ENCODE assay signal across 9 cellular contexts in genomic region chr11:9506489-9507343, GRCh38. TPM values are rescaled to one million over a fixed set of nuclear protein-coding genes. Genes with fewer than 3 reads are reported as not detected.
DNase-seq lines count a peak whose midpoint lies in the region; ATAC-seq and TF ChIP-seq lines count a peak whose summit lies in the region.
"Had no signal": no experiment of that assay in that cellular context is flagged by ENCODE, and none has a peak within 500 bp of the region (broad histone marks: within the 10 kb centered on the region; RNA-seq: fewer than 3 reads in every experiment).

No MANE protein-coding gene starts in this region.

- H3K27ac ChIP-seq in CD8-positive, alpha-beta memory T cell (ENCODE audit: low read depth, low read length): no peak overlapping the region
- H3K27ac ChIP-seq: SK-N-MC had no signal

- no peak for ATAC-seq in GM21737 (IDR thresholded peaks at IDR 0.05; ENCODE audit: unreplicated experiment)

- peaks cover 11 to 19% (median 16%) of the 10 kb centered on the region in 3 donors for H3K4me1 Mint-ChIP-seq in CD8-positive, alpha-beta memory T cell

- in situ Hi-C loops in HAP-1 (cut with MboI; ENCODE audit: low sequenced_read_pairs): no loop called here

- peaks cover 0 to 48% (median 15%) of the 10 kb centered on the region in 3 donors for H3K36me3 Mint-ChIP-seq in CD8-positive, alpha-beta memory T cell

- no peaks in the 10 kb centered on the region for H3K27me3 Mint-ChIP-seq in CD8-positive, alpha-beta memory T cell

- H3K4me3 Mint-ChIP-seq in CD8-positive, alpha-beta memory T cell: no peak overlapping the region

- H3K4me1 ChIP-seq in CD8-positive, alpha-beta memory T cell (ENCODE audit: insufficient read depth, low read length): no peaks in the 10 kb centered on the region
- peaks cover 8% of the 10 kb centered on the region for H3K4me1 ChIP-seq in HAP-1

- POLR2A ChIA-PET in CD8-positive, alpha-beta memory T cell (lab: Charles Lee): interaction anchor here (0.6 to 1.0 kb wide), 4 partner anchors 12 to 362 kb away, joined by 3 to 4 read pairs (median 3); no protein-coding TSS in a partner anchor

- H3K9me3 Mint-ChIP-seq in CD8-positive, alpha-beta memory T cell: no peaks in the 10 kb centered on the region

- H3K27me3 ChIP-seq in CD8-positive, alpha-beta memory T cell (ENCODE audit: insufficient read depth, low read length, poor library complexity, severe bottlenecking): no peaks in the 10 kb centered on the region
- no peaks in the 10 kb centered on the region for H3K27me3 ChIP-seq in HAP-1 (ENCODE audit: low read depth)
- H3K27me3 ChIP-seq in kidney epithelial cell (ENCODE audit: control insufficient read depth, insufficient read depth, low read length): no peaks in the 10 kb centered on the region

- peak; percentile 52 to 82 (median 64) for DNase-seq in CD8-positive, alpha-beta memory T cell
- DNase-seq in HAP-1 (ENCODE audit: low spot score in 2 of 2) (peak; percentile 82 to 87), NCI-H2227 treated with DMSO at 0.1 percent for 48 hours (lab: John Stamatoyannopoulos, UW) (peak; percentile 74), kidney epithelial cell (ENCODE audit: low read depth) (peak; percentile 38)
- peak; percentile 62 for DNase-seq in activated CD4-positive, CD25-positive, alpha-beta regulatory T cell treated with anti-CD3 and anti-CD28 coated beads, Interleukin-2, amount 50 U/mL, for 16 hours (ENCODE audit: low read depth, low spot score)
- peak; percentile 52 for DNase-seq in central memory CD4-positive, alpha-beta T cell
- peak; percentile 79 to 80 for DNase-seq in stimulated activated CD4-positive, alpha-beta T cell treated with anti-CD3 and anti-CD28 coated beads, Interleukin-2, amount 100 ng/mL, for 48 hours

- no peaks in the 10 kb centered on the region for H3K9me3 ChIP-seq in CD8-positive, alpha-beta memory T cell (ENCODE audit: low read length)
- no peaks in the 10 kb centered on the region for H3K9me3 ChIP-seq in HAP-1

- H3K4me3 ChIP-seq in CD8-positive, alpha-beta memory T cell (ENCODE audit: low read length): no peak overlapping the region
- H3K4me3 ChIP-seq in HAP-1: no peak overlapping the region
- H3K4me3 ChIP-seq in kidney epithelial cell (ENCODE audit: low read depth, low read length): no peak overlapping the region
- H3K4me3 ChIP-seq: SK-N-MC had no signal

- H3K36me3 ChIP-seq in CD8-positive, alpha-beta memory T cell (ENCODE audit: insufficient read depth, low read length): no peaks in the 10 kb centered on the region
- no peaks in the 10 kb centered on the region; the same call in none of the 2 replicates for H3K36me3 ChIP-seq in HAP-1 (replicated peaks)
- H3K36me3 ChIP-seq in kidney epithelial cell (ENCODE audit: control insufficient read depth, insufficient read depth, low read length): no peaks in the 10 kb centered on the region

- CTCF ChIA-PET in CD8-positive, alpha-beta memory T cell (lab: Charles Lee): interaction anchor here (0.7 to 3.7 kb wide), 42 partner anchors 9 to 494 kb away, joined by 3 to 44 read pairs (median 4); partner anchors contain the start of gene ZNF143

- peak; percentile 86 for TF ChIP-seq CTCF in kidney epithelial cell (IDR thresholded peaks at IDR 0.05; ENCODE audit: insufficient read depth, low read length, poor library complexity, severe bottlenecking)

- H3K27ac Mint-ChIP-seq in CD8-positive, alpha-beta memory T cell: peak overlapping the region in 3 of 8 donors; percentile 13 to 66 (median 43)

RNA-seq across cellular contexts. Expression of gene ZNF143, which starts 45.9 kb away (rescaled TPM):
- 10 to 100 TPM; 33.0 to 39.8 TPM for total RNA-seq in CD8-positive, alpha-beta memory T cell
- polyA plus RNA-seq in CD8-positive, alpha-beta memory T cell: 33.3 TPM
- 14.7 and 19.2 TPM in 2 replicates for total RNA-seq in kidney epithelial cell
